Comparison of ENCODE assay signal across 30 cellular contexts in genomic region chr2:227123697-227124096, GRCh38. TPM values are rescaled to one million over a fixed set of nuclear protein-coding genes. Genes with fewer than 3 reads are reported as not detected.
"Had no signal": no experiment of that assay in that cellular context is flagged by ENCODE, and none has a peak within 500 bp of the region (broad histone marks: within the 10 kb centered on the region; RNA-seq: fewer than 3 reads in every experiment).

No MANE protein-coding gene starts in this region.

- H3K4me1 ChIP-seq: neural progenitor cell, parathyroid adenoma, psoas muscle, spleen, suprapubic skin, tibial artery, transverse colon, upper lobe of right lung, uterus had no signal

- H3K9me3 ChIP-seq: ovary, psoas muscle, spleen, suprapubic skin, testis, tibial artery, transverse colon, upper lobe of right lung, uterus had no signal

- H3K4me1 Mint-ChIP-seq: natural killer cell; stimulated activated memory B cell treated with anti-CD40 and anti-IgM and Interleukin-4, amounts not matched to agents 10 μg/mL and 1 μg/mL and 100 μg/mL, for 72 hours; stimulated activated naive CD8-positive, alpha-beta T cell treated with anti-CD3 and anti-CD28 coated beads, Interleukin-15, amount 100 ng/mL, for 72 hours had no signal

- H3K27me3 ChIP-seq: neural progenitor cell, ovary, testis, transverse colon, uterus had no signal

- H3K27ac ChIP-seq: neural progenitor cell, ovary, parathyroid adenoma, psoas muscle, skin epidermis, spleen, suprapubic skin, testis, tibial artery, transverse colon, upper lobe of right lung, uterus had no signal

- H2AFZ ChIP-seq: neural progenitor cell, parathyroid adenoma had no signal

- ATAC-seq: natural killer cell; psoas muscle; right cardiac atrium; sciatic nerve; stimulated activated memory B cell treated with anti-CD40 and anti-IgM and Interleukin-4, amounts not matched to agents 10 μg/mL and 1 μg/mL and 100 μg/mL, for 72 hours; stimulated activated naive CD8-positive, alpha-beta T cell treated with anti-CD3 and anti-CD28 coated beads, Interleukin-15, Interleukin-2, amounts not matched to agents 100 U/mL and 50 U/mL, for 24 hours had no signal

- H3K36me3 Mint-ChIP-seq: natural killer cell, neural progenitor cell, type B pancreatic cell had no signal

- H3K27me3 Mint-ChIP-seq: stimulated activated memory B cell treated with anti-CD40 and anti-IgM and Interleukin-4, amounts not matched to agents 10 μg/mL and 1 μg/mL and 100 μg/mL, for 72 hours had no signal

- H3K9ac ChIP-seq: neural progenitor cell, parathyroid adenoma had no signal

- H3K4me3 ChIP-seq: neural progenitor cell, ovary, psoas muscle, skin epidermis, smooth muscle cell, spleen, suprapubic skin, testis, tibial artery, transverse colon, upper lobe of right lung, uterus had no signal

- H3K79me2 ChIP-seq: parathyroid adenoma had no signal

- H3K36me3 ChIP-seq: neural progenitor cell, ovary, suprapubic skin, tibial artery, transverse colon, upper lobe of right lung, uterus had no signal

- DNase-seq: natural killer cell; occipital lobe; ovary; psoas muscle; right cardiac atrium; spleen; stimulated activated CD4-positive, alpha-beta T cell treated with anti-CD3 and anti-CD28 coated beads, Interleukin-12 subunit alpha, Interleukin-12 subunit beta, amount 100 ng/mL, for 4 hours; stimulated activated CD4-positive, alpha-beta T cell treated with anti-CD3 and anti-CD28 coated beads, Interleukin-1b, Interleukin-23, amount 100 ng/mL, for 48 hours; stimulated activated CD4-positive, alpha-beta T cell treated with anti-CD3 and anti-CD28 coated beads, Interleukin-4, amount 100 ng/mL, for 1 hour; stimulated activated CD4-positive, alpha-beta T cell treated with anti-CD3 and anti-CD28 coated beads, Interleukin-4, amount 100 ng/mL, for 4 hours; stimulated activated CD8-positive, alpha-beta memory T cell treated with anti-CD3 and anti-CD28 coated beads, Interleukin-4, amount 100 ng/mL, for 48 hours; stimulated activated naive CD4-positive, alpha-beta T cell; stimulated activated naive CD8-positive, alpha-beta T cell treated with anti-CD3 and anti-CD28 coated beads, Interleukin-15, amount 100 ng/mL, for 72 hours; stimulated activated naive CD8-positive, alpha-beta T cell treated with anti-CD3 and anti-CD28 coated beads, Interleukin-15, Interleukin-2, amounts not matched to agents 100 U/mL and 50 U/mL, for 24 hours; substantia nigra; testis; tibial artery; transverse colon; upper lobe of right lung; uterus had no signal

- H3K4me2 ChIP-seq: neural progenitor cell, smooth muscle cell had no signal

- H3K4me3 Mint-ChIP-seq: natural killer cell; nephron; neural progenitor cell; stimulated activated memory B cell treated with anti-CD40 and anti-IgM and Interleukin-4, amounts not matched to agents 10 μg/mL and 1 μg/mL and 100 μg/mL, for 72 hours; stimulated activated naive CD8-positive, alpha-beta T cell treated with anti-CD3 and anti-CD28 coated beads, Interleukin-15, amount 100 ng/mL, for 72 hours; type B pancreatic cell had no signal

- H3K9me3 Mint-ChIP-seq: natural killer cell; nephron; neural progenitor cell; stimulated activated memory B cell treated with anti-CD40 and anti-IgM and Interleukin-4, amounts not matched to agents 10 μg/mL and 1 μg/mL and 100 μg/mL, for 72 hours; stimulated activated naive CD8-positive, alpha-beta T cell treated with anti-CD3 and anti-CD28 coated beads, Interleukin-15, amount 100 ng/mL, for 72 hours; type B pancreatic cell had no signal

RNA-seq across cellular contexts. Expression of gene COL4A3, which starts 40.7 kb away (rescaled TPM):
- total RNA-seq: osteoblast, smooth muscle cell had no signal
- polyA plus RNA-seq: smooth muscle cell had no signal
